Comparison of ENCODE assay signal across 8 cellular contexts in the genomic region with DNA sequence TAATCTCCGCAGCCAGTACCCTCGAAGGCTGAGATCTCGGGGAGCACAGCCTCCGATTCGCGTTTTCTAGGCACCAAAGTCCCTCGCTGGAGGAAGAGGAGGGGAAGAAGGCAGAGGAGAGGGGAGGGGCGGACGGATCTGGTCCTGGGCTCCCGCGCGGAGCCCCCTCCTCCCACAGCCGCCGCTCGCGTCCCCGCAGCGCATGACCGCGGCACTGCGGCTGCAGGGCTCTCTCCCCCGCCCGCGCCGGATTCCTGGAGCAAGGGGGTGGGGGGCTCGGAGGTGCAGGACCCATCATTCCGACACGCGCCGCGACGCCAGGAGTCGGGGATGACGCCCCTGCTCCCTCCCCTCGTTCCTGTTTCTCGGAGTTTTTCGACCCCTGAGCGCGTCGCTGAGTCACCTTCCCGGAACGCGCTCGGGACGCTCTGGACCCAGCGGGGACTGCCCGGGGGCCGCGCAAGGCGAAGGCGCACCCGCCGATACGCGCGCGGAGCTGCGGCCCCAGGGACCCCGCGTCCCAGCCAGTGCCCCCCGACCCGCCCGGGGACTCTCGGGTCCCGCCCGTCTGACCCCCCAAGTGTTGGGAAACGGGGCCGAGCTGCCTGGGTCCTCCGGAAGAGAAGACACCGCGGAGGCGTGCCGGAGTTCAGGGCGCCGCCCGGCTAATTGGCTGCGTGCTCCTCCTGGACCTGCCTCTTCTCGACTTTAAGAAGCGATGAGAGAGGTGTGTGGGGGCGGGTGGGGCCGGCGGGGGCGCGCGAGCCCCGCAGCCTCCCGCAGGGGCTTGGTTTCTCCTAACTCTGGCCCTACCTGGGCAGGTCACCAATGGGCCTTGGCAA. TPM values are rescaled to one million over a fixed set of nuclear protein-coding genes. Genes with fewer than 3 reads are reported as not detected.
DNase-seq lines count a peak whose midpoint lies in the region; ATAC-seq, FAIRE-seq and TF ChIP-seq lines count a peak whose summit lies in the region.

No MANE protein-coding gene starts in this region.

- peak overlapping the region; percentile 88 for H3K9ac ChIP-seq in adipocyte (ENCODE audit: low read length)

- DNase-seq in AG10803 (ENCODE audit: low read depth) (peak; percentile 72), RPMI8226 (peak; percentile 79), adipocyte (ENCODE audit: low read depth) (peak; percentile 86), hepatocyte (ENCODE audit: low spot score) (peak; percentile 74), small intestine (peak; percentile 48), GDM1 (lab: John Stamatoyannopoulos, UW) (no peak)

- H3K9me2 ChIP-seq in hepatocyte (replicated peaks; ENCODE audit: insufficient read depth), result no peaks in the 10 kb centered on the region

- no peaks in the 10 kb centered on the region for H3K27me3 ChIP-seq in adipocyte (replicated peaks; ENCODE audit: control insufficient read depth, insufficient read depth, low read length)
- H3K27me3 ChIP-seq in hepatocyte, result peaks cover 15% of the 10 kb centered on the region
- no peaks in the 10 kb centered on the region for H3K27me3 ChIP-seq in small intestine (ENCODE audit: control insufficient read depth in 2 of 2, insufficient read depth in 2 of 2, low read length in 2 of 2)

- peak overlapping the region; percentile 80 for H2AFZ ChIP-seq in hepatocyte

- WGBS in hepatocyte (ENCODE audit: low lambda C conversion rate, missing lambda C conversion rate), result 2% methylated on average over 64 of the region's 87 CpGs
- WGBS in small intestine, 3 donors, result 1 to 2% (median 1%) methylated on average over 55 to 87 of the region's 87 CpGs

- H3K4me2 ChIP-seq in hepatocyte, result peak overlapping the region; percentile 100

- peak overlapping the region; percentile 73 for H3K4me3 ChIP-seq in AG10803 (ENCODE audit: low read length)
- H3K4me3 ChIP-seq in adipocyte (ENCODE audit: low read length), result peak overlapping the region; percentile 84
- H3K4me3 ChIP-seq in hepatocyte, result peak overlapping the region; percentile 66
- H3K4me3 ChIP-seq in small intestine (ENCODE audit: low read depth in 1 of 2, low read length in 2 of 2), result peak overlapping the region; percentile 36 to 66

- peaks cover 19% of the 10 kb centered on the region for H3K4me1 ChIP-seq in adipocyte (ENCODE audit: control insufficient read depth, insufficient read depth, low read length)
- peaks cover 35% of the 10 kb centered on the region for H3K4me1 ChIP-seq in hepatocyte (ENCODE audit: insufficient read depth)
- H3K4me1 ChIP-seq in small intestine (ENCODE audit: control insufficient read depth in 2 of 2, insufficient read depth in 1 of 2, low read depth in 1 of 2, low read length in 1 of 2), result no peaks in the 10 kb centered on the region

- ATAC-seq in GM21528 (IDR thresholded peaks at IDR 0.05; ENCODE audit: low FRiP score, unreplicated experiment) (peak; percentile 11), HG03520 (IDR thresholded peaks at IDR 0.05; ENCODE audit: unreplicated experiment) (no peak)

- H3K79me2 ChIP-seq in hepatocyte, result no peaks in the 10 kb centered on the region

- H3K36me3 ChIP-seq in adipocyte (ENCODE audit: control insufficient read depth, insufficient read depth, low read length, severe bottlenecking) (peaks cover 4% of the 10 kb centered on the region), hepatocyte (replicated peaks; ENCODE audit: insufficient read depth, low read depth) (no peaks in the 10 kb centered on the region), small intestine (ENCODE audit: control insufficient read depth in 2 of 2, insufficient read depth in 2 of 2, low read length in 2 of 2) (no peaks in the 10 kb centered on the region)

- H3K27ac ChIP-seq in hepatocyte (no peak overlapping the region), small intestine (ENCODE audit: low read depth in 1 of 2, low read length in 1 of 2) (peak overlapping the region; percentile 16 to 89)

- H3K9me3 ChIP-seq in adipocyte (ENCODE audit: control insufficient read depth, low read length) (no peaks in the 10 kb centered on the region), hepatocyte (ENCODE audit: low read depth) (no peaks in the 10 kb centered on the region), small intestine (ENCODE audit: control insufficient read depth, low read depth) (no peaks in the 10 kb centered on the region)

- no peak for FAIRE-seq in small intestine (lab: Jason Lieb, UNC)

- no peaks in the 10 kb centered on the region for H4K20me1 ChIP-seq in hepatocyte (ENCODE audit: insufficient read depth, poor library complexity, severe bottlenecking)

- TF ChIP-seq CTCF in AG10803 (conservative IDR thresholded peaks at IDR 0.05; ENCODE audit: low read length) (no peak), hepatocyte (IDR thresholded peaks at IDR 0.05; ENCODE audit: poor library complexity) (no peak)

RNA-seq across cellular contexts. Expression of gene SPHK1, which starts 1.4 kb away (rescaled TPM):
- total RNA-seq in hepatocyte, result 3.8 and 5.2 TPM in 2 replicates
- polyA plus RNA-seq in hepatocyte, result 12.1 and 15.2 TPM in 2 replicates
- polyA plus RNA-seq in small intestine, result 10 to 100 TPM; 10.5 to 12.7 (median 11.6) TPM

RNA-seq across cellular contexts. Expression of gene PRPSAP1, which starts 29.3 kb away (rescaled TPM):
- total RNA-seq in hepatocyte, result 42.1 and 61.8 TPM in 2 replicates
- polyA plus RNA-seq in hepatocyte (42.3 and 62.3 TPM in 2 replicates), small intestine (10 to 100 TPM; 32.2 to 34.9 (median 32.5) TPM)
